Comparison of ENCODE assay signal across 8 cellular contexts in genomic region chr12:51082561-51083139, GRCh38. TPM values are rescaled to one million over a fixed set of nuclear protein-coding genes. Genes with fewer than 3 reads are reported as not detected.
DNase-seq lines count a peak whose midpoint lies in the region; ATAC-seq and TF ChIP-seq lines count a peak whose summit lies in the region.

No MANE protein-coding gene starts in this region.

- H3K36me3 Mint-ChIP-seq in CD4-positive, alpha-beta T cell (ENCODE audit: low read depth), result peaks cover 20% of the 10 kb centered on the region

- H3K9me3 Mint-ChIP-seq in CD4-positive, alpha-beta T cell, result no peaks in the 10 kb centered on the region

- H3K9me3 ChIP-seq in CD4-positive, alpha-beta T cell (ENCODE audit: control insufficient read depth, low read length), result no peaks in the 10 kb centered on the region

- no peaks in the 10 kb centered on the region for H3K27me3 ChIP-seq in CD4-positive, alpha-beta T cell (ENCODE audit: control insufficient read depth, insufficient read depth, low read length)

- H3K27ac Mint-ChIP-seq in CD4-positive, alpha-beta T cell, result peak overlapping the region; percentile 87

- DNase-seq in CD4-positive, alpha-beta T cell, result peak in 5 of 10 experiments; percentile 4 to 20 (median 4)
- DNase-seq in cardiac fibroblast (ENCODE audit: low read depth in 2 of 2) (peak; percentile 35 to 43), iris pigment epithelial cell (ENCODE audit: low read depth) (peak; percentile 44), smooth muscle cell of the brain vasculature (ENCODE audit: low read depth, low spot score) (peak; percentile 10), GM13977 (ENCODE audit: low spot score) (no peak)

- no peaks in the 10 kb centered on the region for H3K27me3 Mint-ChIP-seq in CD4-positive, alpha-beta T cell

- intact Hi-C loops in CD4-positive, alpha-beta T cell (cut with DNase I, micrococcal nuclease), result loop anchor here (1.0 to 10.0 kb wide), 7 partner anchors 34 to 320 kb away; partner anchors contain the start of genes ATF1 (in 2 of the 2), DAZAP2 (in 2 of the 2), LETMD1 (in 1 of the 2) and POU6F1 (in 1 of the 2)

- H3K4me1 Mint-ChIP-seq in CD4-positive, alpha-beta T cell (ENCODE audit: low read depth), result peaks cover 47% of the 10 kb centered on the region

- no peak for TF ChIP-seq CTCF in CD4-positive, alpha-beta T cell (IDR thresholded peaks at IDR 0.05)
- TF ChIP-seq CTCF in cardiac fibroblast (IDR thresholded peaks at IDR 0.05; ENCODE audit: low read depth, low read length), result no peak
- no peak for TF ChIP-seq CTCF in GM13977 (IDR thresholded peaks at IDR 0.05; ENCODE audit: extremely low read depth, insufficient read depth, missing control alignments)

- CTCF ChIA-PET in CD4-positive, alpha-beta T cell (lab: Charles Lee), result interaction anchor here (1.3 to 1.5 kb wide), 2 partner anchors 60 to 318 kb away, joined by 3 read pairs; no protein-coding TSS in a partner anchor

- in situ Hi-C loops in GM13977 (cut with MboI; ENCODE audit: low pct_unique_long_range_greater_than_20kb, low sequenced_read_pairs, unreplicated experiment), result no loop called here

- POLR2A ChIA-PET in CD4-positive, alpha-beta T cell (lab: Charles Lee), result interaction anchor here (0.8 to 2.9 kb wide), 7 partner anchors 21 to 1923 kb away, joined by 3 to 26 read pairs (median 10); partner anchors contain the start of genes ATF1, DAZAP2, EIF4B and POU6F1

- no peak for ATAC-seq in CD4-positive, alpha-beta T cell (ENCODE audit: poor library complexity)
- peak; percentile 10 for ATAC-seq in HG03342 (IDR thresholded peaks at IDR 0.05; ENCODE audit: unreplicated experiment)
- ATAC-seq in SK-N-SH treated with all-trans-retinoic acid at 6 μM for 48 hours, result peak; percentile 53
- no peak for ATAC-seq in GM18858 (IDR thresholded peaks at IDR 0.05; ENCODE audit: unreplicated experiment)

- H3K4me3 Mint-ChIP-seq in CD4-positive, alpha-beta T cell, result peak overlapping the region; percentile 95

- peak overlapping the region; percentile 71 for H3K27ac ChIP-seq in CD4-positive, alpha-beta T cell (ENCODE audit: low read depth, low read length)

- peak overlapping the region; percentile 82 to 93 for H3K4me3 ChIP-seq in cardiac fibroblast (replicated peaks in 1 of 2; ENCODE audit: low read depth in 2 of 2, low read length in 2 of 2)

TF ChIP-seq in SK-N-SH treated with all-trans-retinoic acid at 6 μM for 48 hours, 23 proteins besides CTCF, POLR2A, EP300 and RAD21:
- TF ChIP-seq ZNF565 (CRISPR knock-in tag; conservative IDR thresholded peaks at IDR 0.05; ENCODE audit: low read depth), result no peak
- TF ChIP-seq CSRNP3 (CRISPR knock-in tag; IDR thresholded peaks at IDR 0.05), result no peak

RNA-seq across cellular contexts. Expression of gene CSRNP2, which starts 0.7 kb away (rescaled TPM):
- total RNA-seq in CD4-positive, alpha-beta T cell, result 10 to 100 TPM; 14.4 to 16.5 TPM

RNA-seq across cellular contexts. Expression of gene LETMD1, which starts 34.5 kb away (rescaled TPM):
- total RNA-seq in CD4-positive, alpha-beta T cell, result 10 to 100 TPM; 51.8 to 54.1 TPM

RNA-seq across cellular contexts. Expression of gene SLC11A2, which starts 56.5 kb away (rescaled TPM):
- total RNA-seq in CD4-positive, alpha-beta T cell, result 10 to 100 TPM; 43.6 to 47.7 TPM

Comparison
In these comparisons a context has a peak if more than half of its experiments do, and no peak if none do; other contexts are left out.
1. ATAC-seq: peak in HG03342 (single experiment) and SK-N-SH treated with all-trans-retinoic acid at 6 μM for 48 hours (single experiment); none in CD4-positive, alpha-beta T cell (single experiment) and GM18858 (single experiment).